Comparison of ENCODE assay signal across 19 cellular contexts in genomic region chrX:129123795-129124194, GRCh38.
DNase-seq lines count a peak whose midpoint lies in the region; ATAC-seq, FAIRE-seq and TF ChIP-seq lines count a peak whose summit lies in the region.
"Had no signal": no experiment of that assay in that cellular context is flagged by ENCODE, and none has a peak within 500 bp of the region (broad histone marks: within the 10 kb centered on the region; RNA-seq: fewer than 3 reads in every experiment).

No MANE protein-coding gene starts in this region.

- H4K20me1 ChIP-seq in HepG2 (ENCODE audit: insufficient read depth, low read length) = no peaks in the 10 kb centered on the region
- no peaks in the 10 kb centered on the region for H4K20me1 ChIP-seq in PC-9 (ENCODE audit: insufficient read depth)
- H4K20me1 ChIP-seq: BLaER1 had no signal

- H3K4me2 ChIP-seq in HepG2 (ENCODE audit: low read depth, low read length) = peak overlapping the region; percentile 7; the same call in 1 of the 2 replicates
- H3K4me2 ChIP-seq in PC-9 = no peak overlapping the region
- H3K4me2 ChIP-seq: BLaER1 had no signal

- H3K9me2 ChIP-seq in PC-9 (ENCODE audit: insufficient read depth) = no peaks in the 10 kb centered on the region

- TF ChIP-seq POLR2A in HepG2 (IDR thresholded peaks at IDR 0.05; ENCODE audit: insufficient read depth in 1 of 2, low read depth in 2 of 2, low read length in 2 of 2) (no peak), transverse colon (IDR thresholded peaks at IDR 0.05) (no peak)

- H3K36me3 ChIP-seq in HepG2 (replicated peaks in 1 of 2; ENCODE audit: control insufficient read depth in 1 of 2, insufficient read depth in 2 of 2, low read length in 2 of 2) = no peaks in the 10 kb centered on the region
- no peaks in the 10 kb centered on the region for H3K36me3 ChIP-seq in transverse colon
- no peaks in the 10 kb centered on the region for H3K36me3 ChIP-seq in PC-9 (ENCODE audit: low read depth)
- H3K36me3 ChIP-seq: BLaER1 had no signal

- TF ChIP-seq CTCF in HepG2 (CRISPR knock-in tag; IDR thresholded peaks at IDR 0.05) (no peak), transverse colon (IDR thresholded peaks at IDR 0.05) (no peak), PC-9 (conservative IDR thresholded peaks at IDR 0.05) (no peak)

- peak overlapping the region; percentile 43; the same call in 1 of the 2 replicates for H3K9ac ChIP-seq in HepG2 (ENCODE audit: insufficient read depth, low read depth, low read length)
- H3K9ac ChIP-seq: BLaER1 had no signal

- H3K79me2 ChIP-seq in HepG2 (ENCODE audit: insufficient read depth, low read length) (no peaks in the 10 kb centered on the region), PC-9 (ENCODE audit: low read depth) (no peaks in the 10 kb centered on the region)

- in situ Hi-C loops in HepG2 (cut with HindIII; ENCODE audit: extremely low pct_ligation_motif_present, low pct_unique_long_range_greater_than_20kb) (loop anchor here (25.0 kb wide), 1 partner anchor 311 kb away; no protein-coding TSS in a partner anchor), transverse colon (cut with MboI; ENCODE audit: low pct_ligation_motif_present in 1 of 4, low pct_unique_long_range_greater_than_20kb in 1 of 4, low sequenced_read_pairs in 3 of 4) (no loop called here)

- H3K27me3 ChIP-seq in HepG2 (ENCODE audit: control insufficient read depth in 1 of 2, insufficient read depth in 2 of 2, low read length in 2 of 2) = no peaks in the 10 kb centered on the region
- no peaks in the 10 kb centered on the region for H3K27me3 ChIP-seq in transverse colon
- peaks cover 12% of the 10 kb centered on the region; the same call in 1 of the 2 replicates for H3K27me3 ChIP-seq in PC-9 (ENCODE audit: insufficient read depth, low read depth)

- WGBS in HepG2 (ENCODE audit: low lambda C conversion rate) = 25% methylated on average over 6 of the region's 6 CpGs
- WGBS in transverse colon (ENCODE audit: low coverage in 1 of 2), 2 donors = 72 to 81% methylated on average over 2 to 6 of the region's 6 CpGs

- H3K27ac ChIP-seq in HepG2 (ENCODE audit: extremely low read length, insufficient read depth, low read length) (peak overlapping the region; percentile 68), transverse colon (no peak overlapping the region), PC-9 (no peak overlapping the region)
- H3K27ac ChIP-seq: 22Rv1, BLaER1, HL-60 had no signal

- peak; percentile 18 for DNase-seq in NCI-H748 (lab: John Stamatoyannopoulos, UW; ENCODE audit: unreplicated experiment)
- no peak for DNase-seq in NCI-H748 treated with DMSO at 0.1 percent for 48 hours (lab: John Stamatoyannopoulos, UW)
- DNase-seq in NCI-H82 (lab: John Stamatoyannopoulos, UW) = peak; percentile 84
- peak; percentile 82 for DNase-seq in HepG2 (ENCODE audit: low spot score)
- no peak for DNase-seq in transverse colon
- DNase-seq in PC-9 = no peak
- DNase-seq: AML-193; Caco-2; CD8-positive, alpha-beta memory T cell; DMS53; GF-D8; GOT3; H9; KG1 had no signal

- FAIRE-seq in HepG2 (lab: Jason Lieb, UNC) = peak; percentile 58

- no peak for TF ChIP-seq RAD21 in HepG2 (CRISPR knock-in tag; IDR thresholded peaks at IDR 0.05)

- TF ChIP-seq EP300 in HepG2 (IDR thresholded peaks at IDR 0.05; ENCODE audit: low read depth in 2 of 2, low read length in 2 of 2) (peak in 1 of 2 experiments; percentile 74; a peak in 2 of 4 replicates), HepG2 (CRISPR knock-in tag; IDR thresholded peaks at IDR 0.05; ENCODE audit: borderline replicate concordance) (no peak), transverse colon (IDR thresholded peaks at IDR 0.05; ENCODE audit: low read depth) (no peak)

- no peak overlapping the region for H2AFZ ChIP-seq in HepG2 (ENCODE audit: low read length)
- no peak overlapping the region for H2AFZ ChIP-seq in PC-9

- H3K9me3 ChIP-seq in HepG2 (ENCODE audit: low read length) = no peaks in the 10 kb centered on the region
- H3K9me3 ChIP-seq in transverse colon = no peaks in the 10 kb centered on the region
- no peaks in the 10 kb centered on the region for H3K9me3 ChIP-seq in PC-9 (ENCODE audit: insufficient read depth, low read depth)
- H3K9me3 ChIP-seq: BLaER1, Caco-2 had no signal

- POLR2A ChIA-PET in HepG2 (lab: Yijun Ruan, JAX) (interaction anchor here (0.7 to 3.9 kb wide), 3 partner anchors 16 to 22 kb away, joined by 3 to 30 read pairs (median 3); no protein-coding TSS in a partner anchor), PC-9 (lab: Charles Lee; ENCODE audit: unreplicated experiment) (no interaction called here)

- BruUV-seq in HepG2 (replicated peaks; lab: Mats Ljungman, UMichigan) (no TSS peak), PC-9 (replicated peaks; lab: Mats Ljungman, UMichigan) (no TSS peak)

- peak; percentile 75 for ATAC-seq in HepG2
- ATAC-seq in GM18517 (IDR thresholded peaks at IDR 0.05; ENCODE audit: unreplicated experiment) = no peak
- no peak for ATAC-seq in GM21423 (IDR thresholded peaks at IDR 0.05; ENCODE audit: unreplicated experiment)

- H3K4me1 ChIP-seq in HepG2 (ENCODE audit: insufficient read depth, low read length) = peaks cover 60% of the 10 kb centered on the region
- H3K4me1 ChIP-seq in transverse colon = no peaks in the 10 kb centered on the region
- no peaks in the 10 kb centered on the region for H3K4me1 ChIP-seq in PC-9 (replicated peaks; ENCODE audit: insufficient read depth)
- H3K4me1 ChIP-seq: BLaER1, Caco-2 had no signal

- CTCF ChIA-PET in HepG2 (lab: Yijun Ruan, JAX; ENCODE audit: low intra/inter-chr PET ratio, low total read pairs) (no interaction called here), PC-9 (lab: Charles Lee) (no interaction called here)

- intact Hi-C loops in HepG2 (cut with micrococcal nuclease; ENCODE audit: unreplicated experiment) = no loop called here
- intact Hi-C loops in transverse colon (cut with DNase I; ENCODE audit: low total_unique reads) = no loop called here
- intact Hi-C loops in PC-9 (cut with micrococcal nuclease; ENCODE audit: unreplicated experiment) = no loop called here

- H3F3A ChIP-seq in PC-9 (ENCODE audit: insufficient read depth, low read depth) = no peaks in the 10 kb centered on the region

- H3K4me3 ChIP-seq in HepG2 (replicated peaks in 1 of 3; ENCODE audit: insufficient read depth in 1 of 3, low read depth in 2 of 3, low read length in 3 of 3) (no peak overlapping the region), transverse colon (no peak overlapping the region), PC-9 (no peak overlapping the region)
- H3K4me3 ChIP-seq: BLaER1 had no signal

TF ChIP-seq in HepG2, 621 proteins besides CTCF, POLR2A, EP300 and RAD21 (continues in another document):
- TF ChIP-seq ZNF629 (CRISPR knock-in tag; conservative IDR thresholded peaks at IDR 0.05) = no peak
- TF ChIP-seq HOXA9 (CRISPR knock-in tag; IDR thresholded peaks at IDR 0.05; ENCODE audit: borderline replicate concordance) = no peak
- TF ChIP-seq IRF9 (CRISPR knock-in tag; IDR thresholded peaks at IDR 0.05; ENCODE audit: borderline replicate concordance) = no peak
- TF ChIP-seq DMTF1 (CRISPR knock-in tag; IDR thresholded peaks at IDR 0.05) = no peak
- TF ChIP-seq CREM (IDR thresholded peaks at IDR 0.05) = peak; percentile 35; the same call in 1 of the 2 replicates
- TF ChIP-seq CREM (CRISPR knock-in tag; IDR thresholded peaks at IDR 0.05) = no peak
- TF ChIP-seq THRA (CRISPR knock-in tag; IDR thresholded peaks at IDR 0.05; ENCODE audit: borderline replicate concordance) = no peak
- TF ChIP-seq NFE2L2 (IDR thresholded peaks at IDR 0.05; ENCODE audit: low read length) = no peak
- no peak for TF ChIP-seq ZNF558 (CRISPR knock-in tag; IDR thresholded peaks at IDR 0.05; ENCODE audit: borderline replicate concordance)
- TF ChIP-seq, protein P1, sequence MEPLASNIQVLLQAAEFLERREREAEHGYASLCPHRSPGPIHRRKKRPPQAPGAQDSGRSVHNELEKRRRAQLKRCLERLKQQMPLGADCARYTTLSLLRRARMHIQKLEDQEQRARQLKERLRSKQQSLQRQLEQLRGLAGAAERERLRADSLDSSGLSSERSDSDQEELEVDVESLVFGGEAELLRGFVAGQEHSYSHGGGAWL (CRISPR knock-in tag; IDR thresholded peaks at IDR 0.05) = no peak
- no peak for TF ChIP-seq ZNF891 (CRISPR knock-in tag; IDR thresholded peaks at IDR 0.05)
- peak; percentile 24; the same call in 1 of the 2 replicates for TF ChIP-seq NFIC (IDR thresholded peaks at IDR 0.05; ENCODE audit: low read length)
- peak; percentile 76 for TF ChIP-seq FOXA3 (CRISPR knock-in tag; IDR thresholded peaks at IDR 0.05)

Comparison
In these comparisons a context has a peak if more than half of its experiments do, and no peak if none do; other contexts are left out.
1. DNase-seq: peak in NCI-H748 (single experiment), NCI-H82 (single experiment) and HepG2 (single experiment); none in NCI-H748 treated with DMSO at 0.1 percent for 48 hours (single experiment), transverse colon (single experiment) and PC-9 (0 of 2).